ENCODE assay signal across 15 cellular contexts in genomic region chr4:650461-650860, GRCh38.
"Had no signal": no experiment of that assay in that cellular context is flagged by ENCODE, and none has a peak within 500 bp of the region (broad histone marks: within the 10 kb centered on the region; RNA-seq: fewer than 3 reads in every experiment).

No MANE protein-coding gene starts in this region.

- H3K4me3 ChIP-seq: cardiac muscle cell, colonic mucosa, esophagus muscularis mucosa, gastroesophageal sphincter, lung, transverse colon, uterus had no signal

- ATAC-seq: gastroesophageal sphincter; stimulated activated naive CD8-positive, alpha-beta T cell treated with anti-CD3 and anti-CD28 coated beads, Interleukin-15, Interleukin-2, amounts not matched to agents 100 U/mL and 50 U/mL, for 24 hours had no signal

- H3K27me3 ChIP-seq: cardiac muscle cell, uterus had no signal

- H3K36me3 ChIP-seq: cardiac muscle cell, colonic mucosa, esophagus muscularis mucosa, gastroesophageal sphincter, transverse colon, uterus had no signal

- H3K4me1 ChIP-seq: colonic mucosa, gastroesophageal sphincter, transverse colon, uterus had no signal

- H3K9me3 ChIP-seq: colonic mucosa, esophagus muscularis mucosa, gastroesophageal sphincter, transverse colon, uterus had no signal

- DNase-seq: activated CD4-positive, alpha-beta T cell treated with anti-CD3 and anti-CD28 coated beads for 1 hour; activated CD4-positive, alpha-beta T cell treated with anti-CD3 and anti-CD28 coated beads, Interleukin-2, amount 50 U/mL, for 48 hours; activated T-cell treated with anti-CD3 and anti-CD28 coated beads for 4 hours; colonic mucosa; immature natural killer cell; nephron progenitor cell; occipital lobe; stimulated activated naive CD8-positive, alpha-beta T cell treated with anti-CD3 and anti-CD28 coated beads, Interleukin-15, Interleukin-2, amounts not matched to agents 100 U/mL and 50 U/mL, for 24 hours; transverse colon; uterus had no signal

- H3K27ac ChIP-seq: cardiac muscle cell, colonic mucosa, esophagus muscularis mucosa, gastroesophageal sphincter, transverse colon, uterus, VCaP had no signal
